In genomic region chr7:100882769-100883526, GRCh38 we compare ENCODE assay signal across 1 cellular context.
TF ChIP-seq lines count a peak whose summit lies in the region.

No MANE protein-coding gene starts in this region.

TF ChIP-seq in SK-N-SH treated with all-trans-retinoic acid at 6 μM for 48 hours, 23 proteins besides CTCF, POLR2A, EP300 and RAD21 (continued from another document):
- TF ChIP-seq TSHZ2 (CRISPR knock-in tag; IDR thresholded peaks at IDR 0.05) (no peak), PATZ1 (CRISPR knock-in tag; IDR thresholded peaks at IDR 0.05; ENCODE audit: borderline replicate concordance) (no peak), BACH2 (CRISPR knock-in tag; IDR thresholded peaks at IDR 0.05; ENCODE audit: borderline replicate concordance) (no peak), TCF4 (CRISPR knock-in tag; IDR thresholded peaks at IDR 0.05; ENCODE audit: borderline replicate concordance) (no peak), SNAI2 (CRISPR knock-in tag; IDR thresholded peaks at IDR 0.05) (no peak), ARNTL (CRISPR knock-in tag; IDR thresholded peaks at IDR 0.05; ENCODE audit: borderline replicate concordance, low read depth) (no peak), ZC3H10 (CRISPR knock-in tag; IDR thresholded peaks at IDR 0.05) (no peak), GLIS3 (CRISPR knock-in tag; IDR thresholded peaks at IDR 0.05) (no peak), ZNF565 (CRISPR knock-in tag; conservative IDR thresholded peaks at IDR 0.05; ENCODE audit: low read depth) (no peak), ESRRG (CRISPR knock-in tag; IDR thresholded peaks at IDR 0.05) (no peak), ZNF8 (CRISPR knock-in tag; IDR thresholded peaks at IDR 0.05) (no peak)
